ENCODE assay signal across 10 cellular contexts in genomic region chr3:26964313-26964712, GRCh38.
"Had no signal": no experiment of that assay in that cellular context is flagged by ENCODE, and none has a peak within 500 bp of the region (broad histone marks: within the 10 kb centered on the region; RNA-seq: fewer than 3 reads in every experiment).

No MANE protein-coding gene starts in this region.

- H3K36me3 Mint-ChIP-seq: IgD-negative memory B cell had no signal

- DNase-seq: GM23248, H9, HFFc6, KBM-7 had no signal

- FAIRE-seq: H1, H54, HTR-8/SVneo had no signal

- H3K4me3 Mint-ChIP-seq: H9, HFFc6, IgD-negative memory B cell had no signal

- H3K27me3 Mint-ChIP-seq: IgD-negative memory B cell had no signal

- H2AFZ ChIP-seq: GM23248 had no signal

- H3K27ac Mint-ChIP-seq: H9, HFFc6, IgD-negative memory B cell had no signal

- H3K4me3 ChIP-seq: GM23248 had no signal

- H3K9ac ChIP-seq: GM23248, KMS-11 had no signal

- H3K4me1 Mint-ChIP-seq: H9 had no signal

- H3K27ac ChIP-seq: GM23248, KMS-11 had no signal

- ATAC-seq: HCT116 had no signal
